ENCODE assay signal across 1 cellular context in the genomic region with DNA sequence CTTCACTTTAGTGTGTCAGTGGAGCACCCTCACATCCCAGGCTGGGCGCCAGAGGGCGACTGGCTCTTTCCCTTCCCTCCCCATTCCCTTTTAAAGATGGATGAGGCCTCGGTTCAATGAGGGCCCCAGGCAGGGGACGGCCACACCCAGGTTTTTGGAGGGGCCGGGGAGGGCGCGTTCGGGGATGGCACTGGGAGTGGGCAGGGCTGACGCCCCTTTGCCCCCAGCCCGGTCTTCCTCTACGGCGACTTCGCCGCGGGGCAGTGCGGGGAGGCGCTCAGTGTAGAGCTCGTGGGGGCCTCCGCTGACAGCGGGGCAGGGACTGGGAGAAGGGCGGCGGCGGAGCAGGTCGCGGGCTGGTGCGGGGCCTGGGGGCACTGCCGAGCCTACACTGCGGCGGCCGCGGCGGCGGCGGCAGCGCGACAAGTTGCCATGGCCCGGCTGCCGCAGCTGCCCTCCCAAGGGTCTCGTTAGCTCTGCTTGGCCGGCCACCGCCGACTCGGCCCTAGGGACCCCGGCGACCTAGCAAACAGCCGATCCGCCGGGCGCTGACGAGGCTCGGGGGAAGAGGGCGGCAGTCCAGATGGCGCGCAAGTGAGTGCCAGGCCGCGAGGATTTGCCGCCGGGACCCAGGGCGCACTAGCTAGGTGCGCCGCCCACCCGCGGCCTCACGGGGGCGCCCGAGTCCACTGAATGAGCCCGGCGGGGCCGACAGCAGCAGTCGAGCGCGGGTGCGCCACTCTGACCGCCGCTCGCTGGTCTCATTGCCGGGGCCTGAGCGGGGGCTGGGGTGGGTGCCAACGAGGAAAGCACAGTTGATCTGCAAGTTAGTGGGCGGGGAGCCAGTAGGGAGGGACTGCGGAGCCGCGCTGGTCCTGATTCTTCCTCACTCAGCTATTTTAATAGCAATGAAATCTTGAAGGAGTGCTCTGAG.
TF ChIP-seq lines count a peak whose summit lies in the region.

No MANE protein-coding gene starts in this region.

TF ChIP-seq in HEK293, 187 proteins besides CTCF, POLR2A, EP300 and RAD21 (continued from another document):
- TF ChIP-seq, protein P1, sequence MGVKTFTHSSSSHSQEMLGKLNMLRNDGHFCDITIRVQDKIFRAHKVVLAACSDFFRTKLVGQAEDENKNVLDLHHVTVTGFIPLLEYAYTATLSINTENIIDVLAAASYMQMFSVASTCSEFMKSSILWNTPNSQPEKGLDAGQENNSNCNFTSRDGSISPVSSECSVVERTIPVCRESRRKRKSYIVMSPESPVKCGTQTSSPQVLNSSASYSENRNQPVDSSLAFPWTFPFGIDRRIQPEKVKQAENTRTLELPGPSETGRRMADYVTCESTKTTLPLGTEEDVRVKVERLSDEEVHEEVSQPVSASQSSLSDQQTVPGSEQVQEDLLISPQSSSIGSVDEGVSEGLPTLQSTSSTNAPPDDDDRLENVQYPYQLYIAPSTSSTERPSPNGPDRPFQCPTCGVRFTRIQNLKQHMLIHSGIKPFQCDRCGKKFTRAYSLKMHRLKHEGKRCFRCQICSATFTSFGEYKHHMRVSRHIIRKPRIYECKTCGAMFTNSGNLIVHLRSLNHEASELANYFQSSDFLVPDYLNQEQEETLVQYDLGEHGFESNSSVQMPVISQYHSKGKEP (tag by site-specific recombination; IDR thresholded peaks at IDR 0.05): no peak
- TF ChIP-seq SCRT2 (tag by site-specific recombination; IDR thresholded peaks at IDR 0.05): peak; percentile 48; the same call in 1 of the 2 replicates
- TF ChIP-seq ZXDB (tag by site-specific recombination; IDR thresholded peaks at IDR 0.05): 0 out of 2 replicates have a peak, but pooled peaks have one; percentile 11
- peak; percentile 54 for TF ChIP-seq SP3 (tag by site-specific recombination; IDR thresholded peaks at IDR 0.05)
- TF ChIP-seq ZBTB48 (tag by site-specific recombination; IDR thresholded peaks at IDR 0.05): 0 out of 2 replicates have a peak, but pooled peaks have one; percentile 47
- TF ChIP-seq, protein P2, sequence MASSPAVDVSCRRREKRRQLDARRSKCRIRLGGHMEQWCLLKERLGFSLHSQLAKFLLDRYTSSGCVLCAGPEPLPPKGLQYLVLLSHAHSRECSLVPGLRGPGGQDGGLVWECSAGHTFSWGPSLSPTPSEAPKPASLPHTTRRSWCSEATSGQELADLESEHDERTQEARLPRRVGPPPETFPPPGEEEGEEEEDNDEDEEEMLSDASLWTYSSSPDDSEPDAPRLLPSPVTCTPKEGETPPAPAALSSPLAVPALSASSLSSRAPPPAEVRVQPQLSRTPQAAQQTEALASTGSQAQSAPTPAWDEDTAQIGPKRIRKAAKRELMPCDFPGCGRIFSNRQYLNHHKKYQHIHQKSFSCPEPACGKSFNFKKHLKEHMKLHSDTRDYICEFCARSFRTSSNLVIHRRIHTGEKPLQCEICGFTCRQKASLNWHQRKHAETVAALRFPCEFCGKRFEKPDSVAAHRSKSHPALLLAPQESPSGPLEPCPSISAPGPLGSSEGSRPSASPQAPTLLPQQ (tag by site-specific recombination; IDR thresholded peaks at IDR 0.05): peak; percentile 82
- TF ChIP-seq ZNF654 (tag by site-specific recombination; IDR thresholded peaks at IDR 0.05; ENCODE audit: low read depth): peak; percentile 58
- TF ChIP-seq ZNF629 (tag by site-specific recombination; IDR thresholded peaks at IDR 0.05): no peak
- TF ChIP-seq KLF17 (tag by site-specific recombination; IDR thresholded peaks at IDR 0.05): no peak
- TF ChIP-seq, protein P3, sequence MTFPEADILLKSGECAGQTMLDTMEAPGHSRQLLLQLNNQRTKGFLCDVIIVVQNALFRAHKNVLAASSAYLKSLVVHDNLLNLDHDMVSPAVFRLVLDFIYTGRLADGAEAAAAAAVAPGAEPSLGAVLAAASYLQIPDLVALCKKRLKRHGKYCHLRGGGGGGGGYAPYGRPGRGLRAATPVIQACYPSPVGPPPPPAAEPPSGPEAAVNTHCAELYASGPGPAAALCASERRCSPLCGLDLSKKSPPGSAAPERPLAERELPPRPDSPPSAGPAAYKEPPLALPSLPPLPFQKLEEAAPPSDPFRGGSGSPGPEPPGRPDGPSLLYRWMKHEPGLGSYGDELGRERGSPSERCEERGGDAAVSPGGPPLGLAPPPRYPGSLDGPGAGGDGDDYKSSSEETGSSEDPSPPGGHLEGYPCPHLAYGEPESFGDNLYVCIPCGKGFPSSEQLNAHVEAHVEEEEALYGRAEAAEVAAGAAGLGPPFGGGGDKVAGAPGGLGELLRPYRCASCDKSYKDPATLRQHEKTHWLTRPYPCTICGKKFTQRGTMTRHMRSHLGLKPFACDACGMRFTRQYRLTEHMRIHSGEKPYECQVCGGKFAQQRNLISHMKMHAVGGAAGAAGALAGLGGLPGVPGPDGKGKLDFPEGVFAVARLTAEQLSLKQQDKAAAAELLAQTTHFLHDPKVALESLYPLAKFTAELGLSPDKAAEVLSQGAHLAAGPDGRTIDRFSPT (tag by site-specific recombination; IDR thresholded peaks at IDR 0.05): peak; percentile 72; the same call in 1 of the 2 replicates
- TF ChIP-seq ZBTB8A (tag by site-specific recombination; IDR thresholded peaks at IDR 0.05): peak; percentile 71
- no peak for TF ChIP-seq ZNF426 (tag by site-specific recombination; IDR thresholded peaks at IDR 0.05)
- peak; percentile 81 for TF ChIP-seq KLF7 (tag by site-specific recombination; IDR thresholded peaks at IDR 0.05; ENCODE audit: borderline replicate concordance)
- TF ChIP-seq ZNF707 (tag by site-specific recombination; IDR thresholded peaks at IDR 0.05): no peak
- TF ChIP-seq GLI2 (tag by site-specific recombination; IDR thresholded peaks at IDR 0.05; ENCODE audit: borderline replicate concordance, low read depth): no peak
- 0 out of 2 replicates have a peak, but pooled peaks have one; percentile 44 for TF ChIP-seq ZNF561 (tag by site-specific recombination; IDR thresholded peaks at IDR 0.05; ENCODE audit: borderline replicate concordance)
- peak; percentile 50; the same call in 1 of the 2 replicates for TF ChIP-seq ZSCAN30 (tag by site-specific recombination; IDR thresholded peaks at IDR 0.05)
- 0 out of 2 replicates have a peak, but pooled peaks have one; percentile 18 for TF ChIP-seq MYNN (tag by site-specific recombination; IDR thresholded peaks at IDR 0.05; ENCODE audit: borderline replicate concordance)
- 0 out of 2 replicates have a peak, but pooled peaks have one; percentile 28 for TF ChIP-seq ZNF660 (tag by site-specific recombination; IDR thresholded peaks at IDR 0.05)
- no peak for TF ChIP-seq ZNF544 (tag by site-specific recombination; IDR thresholded peaks at IDR 0.05)
- peak; percentile 47 for TF ChIP-seq KLF9 (tag by site-specific recombination; IDR thresholded peaks at IDR 0.05; ENCODE audit: low read depth)
- TF ChIP-seq ZNF398 (tag by site-specific recombination; IDR thresholded peaks at IDR 0.05): peak; percentile 47
- TF ChIP-seq PRDM10 (tag by site-specific recombination; IDR thresholded peaks at IDR 0.05): peak; percentile 84
- no peak for TF ChIP-seq KLF16 (tag by site-specific recombination; IDR thresholded peaks at IDR 0.05)
- peak; percentile 73 for TF ChIP-seq ZBTB26 (tag by site-specific recombination; optimal IDR thresholded peaks at IDR 0.05)
- TF ChIP-seq SP2 (tag by site-specific recombination; IDR thresholded peaks at IDR 0.05): no peak; the same call in 1 of the 2 replicates
- TF ChIP-seq ZNF175 (tag by site-specific recombination; IDR thresholded peaks at IDR 0.05): no peak
- peak; percentile 29; the same call in 1 of the 2 replicates for TF ChIP-seq ZNF600 (tag by site-specific recombination; IDR thresholded peaks at IDR 0.05)
- no peak for TF ChIP-seq SALL2 (tag by site-specific recombination; IDR thresholded peaks at IDR 0.05; ENCODE audit: borderline replicate concordance)
- TF ChIP-seq ZBTB20 (tag by site-specific recombination; IDR thresholded peaks at IDR 0.05): peak; percentile 59; the same call in 1 of the 2 replicates
